15 cellular contexts compared by ENCODE assay signal in genomic region chr2:232053777-232054176, GRCh38.
DNase-seq lines count a peak whose midpoint lies in the region; ATAC-seq and TF ChIP-seq lines count a peak whose summit lies in the region.
"Had no signal": no experiment of that assay in that cellular context is flagged by ENCODE, and none has a peak within 500 bp of the region (broad histone marks: within the 10 kb centered on the region; RNA-seq: fewer than 3 reads in every experiment).

No MANE protein-coding gene starts in this region.

- ATAC-seq in left colon (peak; percentile 41), HG03095 (IDR thresholded peaks at IDR 0.05; ENCODE audit: unreplicated experiment) (no peak), HG03439 (IDR thresholded peaks at IDR 0.05; ENCODE audit: unreplicated experiment) (no peak)
- ATAC-seq: CD8-positive, alpha-beta T cell had no signal

- 70 to 100% methylated on average over 1 to 2 of the region's 2 CpGs for WGBS in endodermal cell (ENCODE audit: insufficient coverage in 1 of 2, insufficient read length in 1 of 2), 2 experiments
- 88% methylated on average over 2 of the region's 2 CpGs for WGBS in esophagus muscularis mucosa

- intact Hi-C loops in left colon (cut with DNase I, micrococcal nuclease) (no loop called here), esophagus muscularis mucosa (cut with DNase I) (no loop called here)

- H3K4me1 ChIP-seq in NT2/D1 (ENCODE audit: insufficient read depth, insufficient read length) (peaks cover 5% of the 10 kb centered on the region), endodermal cell (ENCODE audit: control insufficient read depth, insufficient read depth, low read length) (no peaks in the 10 kb centered on the region), esophagus muscularis mucosa (peaks cover 0 to 6% (median 4%) of the 10 kb centered on the region in 4 donors)

- H3K27me3 ChIP-seq in NT2/D1 (ENCODE audit: insufficient read depth, insufficient read length) (no peaks in the 10 kb centered on the region), endodermal cell (ENCODE audit: control insufficient read depth, insufficient read depth, low read length, poor library complexity, severe bottlenecking) (no peaks in the 10 kb centered on the region), esophagus muscularis mucosa (no peaks in the 10 kb centered on the region)

- H3K4me3 Mint-ChIP-seq in endodermal cell = no peak overlapping the region
- H3K4me3 Mint-ChIP-seq: CD14-positive monocyte; CD8-positive, alpha-beta T cell; IgD-negative memory B cell had no signal

- no peak for TF ChIP-seq CTCF in endodermal cell (conservative IDR thresholded peaks at IDR 0.05)
- no peak for TF ChIP-seq CTCF in esophagus muscularis mucosa (IDR thresholded peaks at IDR 0.05)

- TF ChIP-seq POLR2A in esophagus muscularis mucosa (IDR thresholded peaks at IDR 0.05; ENCODE audit: low read depth) = no peak

- H3K4me3 ChIP-seq in NT2/D1 (ENCODE audit: insufficient read length, low read depth) = no peak overlapping the region
- H3K4me3 ChIP-seq in endodermal cell (ENCODE audit: low read length) = no peak overlapping the region
- no peak overlapping the region for H3K4me3 ChIP-seq in esophagus muscularis mucosa
- H3K4me3 ChIP-seq: HAP-1 had no signal

- no peaks in the 10 kb centered on the region for H3K9me3 ChIP-seq in NT2/D1 (ENCODE audit: insufficient read depth, low read length)
- H3K9me3 ChIP-seq in endodermal cell (ENCODE audit: control insufficient read depth, low read length) = no peaks in the 10 kb centered on the region
- H3K9me3 ChIP-seq in esophagus muscularis mucosa = no peaks in the 10 kb centered on the region
- H3K9me3 ChIP-seq: HAP-1 had no signal

- H3K27ac ChIP-seq in endodermal cell (ENCODE audit: low read depth, low read length) (no peak overlapping the region), esophagus muscularis mucosa (replicated peaks in 1 of 4) (no peak overlapping the region)
- H3K27ac ChIP-seq: 22Rv1 had no signal

- H3K36me3 Mint-ChIP-seq in endodermal cell (ENCODE audit: low read depth) = peaks cover 6% of the 10 kb centered on the region

- H3K36me3 ChIP-seq in NT2/D1 (ENCODE audit: insufficient read depth, insufficient read length, low read length) (no peaks in the 10 kb centered on the region), endodermal cell (ENCODE audit: control insufficient read depth, insufficient read depth, low read length) (no peaks in the 10 kb centered on the region), esophagus muscularis mucosa (no peaks in the 10 kb centered on the region)
- H3K36me3 ChIP-seq: HAP-1 had no signal

- peak; percentile 28 for DNase-seq in NCI-H748 (lab: John Stamatoyannopoulos, UW; ENCODE audit: unreplicated experiment)
- no peak for DNase-seq in NCI-H748 treated with DMSO at 0.1 percent for 48 hours (lab: John Stamatoyannopoulos, UW)
- DNase-seq in NT2/D1 (ENCODE audit: low read depth, low spot score) = peak; percentile 44
- DNase-seq in endodermal cell = peak; percentile 64
- no peak for DNase-seq in left colon
- DNase-seq in esophagus muscularis mucosa (ENCODE audit: extremely low spot score) = no peak
- DNase-seq: CD8-positive, alpha-beta T cell; COR-L47; GF-D8 had no signal

- H3K27me3 Mint-ChIP-seq in endodermal cell (ENCODE audit: insufficient read depth) = no peaks in the 10 kb centered on the region
- H3K27me3 Mint-ChIP-seq: IgD-negative memory B cell had no signal

- no peak overlapping the region for H3K27ac Mint-ChIP-seq in endodermal cell
- H3K27ac Mint-ChIP-seq: CD14-positive monocyte; CD8-positive, alpha-beta T cell; IgD-negative memory B cell had no signal

- no peak overlapping the region for H3K9ac ChIP-seq in NT2/D1 (ENCODE audit: insufficient read length, low read depth)
- H3K9ac ChIP-seq in endodermal cell (ENCODE audit: extremely low read depth, low read length, poor library complexity, severe bottlenecking) = no peak overlapping the region

- H3K4me1 Mint-ChIP-seq in endodermal cell = no peaks in the 10 kb centered on the region
- H3K4me1 Mint-ChIP-seq: CD14-positive monocyte had no signal

- no peak for TF ChIP-seq EP300 in esophagus muscularis mucosa (IDR thresholded peaks at IDR 0.05)

- H3K9me3 Mint-ChIP-seq in endodermal cell = peaks cover 2% of the 10 kb centered on the region
- H3K9me3 Mint-ChIP-seq: CD8-positive, alpha-beta T cell had no signal

Comparison
In these comparisons a context has a peak if more than half of its experiments do, and no peak if none do; other contexts are left out.
1. DNase-seq: peak in NCI-H748 (single experiment), NT2/D1 (single experiment) and endodermal cell (single experiment); none in NCI-H748 treated with DMSO at 0.1 percent for 48 hours (single experiment), left colon (0 of 2) and esophagus muscularis mucosa (single experiment).